Comparison of ENCODE assay signal across 13 cellular contexts in the genomic region with DNA sequence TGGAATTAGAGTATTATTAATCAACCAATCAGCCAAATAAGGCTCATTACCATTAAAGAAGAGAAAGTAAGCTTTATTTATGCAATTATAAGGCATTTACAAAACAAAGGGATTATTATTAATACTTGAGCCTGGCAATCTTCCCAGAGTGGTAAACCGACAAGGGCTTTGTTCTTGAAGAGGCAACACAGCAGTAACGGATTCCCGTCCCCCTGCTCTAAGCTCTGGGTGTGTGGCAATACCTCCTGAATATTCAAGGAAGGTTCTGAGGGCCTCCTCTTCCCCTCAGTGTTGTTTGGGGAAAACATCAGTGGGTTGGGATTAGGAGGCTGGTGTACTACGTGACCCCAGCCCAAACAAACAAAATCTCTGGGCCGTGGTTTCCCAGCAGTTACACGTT.
"Had no signal": no experiment of that assay in that cellular context is flagged by ENCODE, and none has a peak within 500 bp of the region (broad histone marks: within the 10 kb centered on the region; RNA-seq: fewer than 3 reads in every experiment).

No MANE protein-coding gene starts in this region.

- H3K4me1 Mint-ChIP-seq: naive B cell had no signal

- H3K36me3 Mint-ChIP-seq: naive B cell had no signal

- H3K9me3 ChIP-seq: neutrophil, stomach, testis, upper lobe of left lung had no signal

- H3K36me3 ChIP-seq: cardiac muscle cell, neutrophil, stomach, upper lobe of left lung had no signal

- H3K4me1 ChIP-seq: stomach, testis, upper lobe of left lung had no signal

- H3K27me3 ChIP-seq: neutrophil, stomach, testis, upper lobe of left lung had no signal

- DNase-seq: activated CD4-positive, CD25-positive, alpha-beta regulatory T cell treated with anti-CD3 and anti-CD28 coated beads, Interleukin-2, amount 50 U/mL, for 72 hours; activated naive CD4-positive, alpha-beta T cell; aorta; naive B cell; right cardiac atrium; stomach; T-helper 9 cell; testis; upper lobe of left lung had no signal

- ATAC-seq: right cardiac atrium had no signal

- FAIRE-seq: islet of Langerhans had no signal

- H3K4me3 Mint-ChIP-seq: naive B cell had no signal

- H3K4me3 ChIP-seq: cardiac muscle cell, lung, stomach, testis, upper lobe of left lung had no signal
